In genomic region chr11:134598368-134598767, GRCh38 we compare ENCODE assay signal across 22 cellular contexts.
DNase-seq lines count a peak whose midpoint lies in the region; ATAC-seq and TF ChIP-seq lines count a peak whose summit lies in the region.
"Had no signal": no experiment of that assay in that cellular context is flagged by ENCODE, and none has a peak within 500 bp of the region (broad histone marks: within the 10 kb centered on the region; RNA-seq: fewer than 3 reads in every experiment).

No MANE protein-coding gene starts in this region.

- DNase-seq in T-helper 1 cell (no peak), DND-41 (no peak), islet precursor cell (peak; percentile 41)
- DNase-seq in activated CD8-positive, alpha-beta memory T cell treated with anti-CD3 and anti-CD28 coated beads, Interleukin-2, amount 50 U/mL, for 48 hours, result peak; percentile 13
- no peak for DNase-seq in stimulated activated CD4-positive, alpha-beta T cell treated with anti-CD3 and anti-CD28 coated beads, Interleukin-1b, Interleukin-23, amount 100 ng/mL, for 48 hours
- no peak for DNase-seq in activated CD4-positive, CD25-positive, alpha-beta regulatory T cell treated with anti-CD3 and anti-CD28 coated beads, Interleukin-2, amount 50 U/mL, for 72 hours
- DNase-seq: Calu3, MG63, NCI-H1105 treated with DMSO at 0.1 percent for 48 hours, NCI-H146, NCI-H1930, NCI-H2107, NCI-H446, NCI-H524 treated with DMSO at 0.1 percent for 48 hours, NCI-H774 had no signal

- H3K4me1 Mint-ChIP-seq in T-helper 1 cell treated with Interleukin-12 subunit alpha and Interleukin-12 subunit beta and Interleukin-4 antibody, amounts not matched to agents 30 μg/mL and 1 μg/mL, for 36 hours (ENCODE audit: low read depth), result no peaks in the 10 kb centered on the region
- H3K4me1 Mint-ChIP-seq: B cell had no signal

- H3K27me3 ChIP-seq in DND-41 (ENCODE audit: insufficient read depth, low read length, poor library complexity), result no peaks in the 10 kb centered on the region
- H3K27me3 ChIP-seq: SJSA1 had no signal

- no peak for TF ChIP-seq CTCF in DND-41 (IDR thresholded peaks at IDR 0.05; ENCODE audit: borderline replicate concordance, extremely low read depth, low read length, poor library complexity, severe bottlenecking)

- H3K9me3 ChIP-seq in DND-41 (ENCODE audit: insufficient read depth, low read length, severe bottlenecking), result no peaks in the 10 kb centered on the region
- H3K9me3 ChIP-seq: MG63, SJSA1 had no signal

- no peak overlapping the region for H3K4me3 ChIP-seq in DND-41 (ENCODE audit: low read depth in 1 of 2, low read length in 2 of 2)
- H3K4me3 ChIP-seq: MG63, SJSA1 had no signal

- H4K20me1 ChIP-seq in DND-41 (ENCODE audit: insufficient read depth, low read length), result no peaks in the 10 kb centered on the region

- H3K79me2 ChIP-seq in DND-41 (ENCODE audit: insufficient read depth, low read length), result no peaks in the 10 kb centered on the region

- H3K4me3 Mint-ChIP-seq in T-helper 1 cell treated with Interleukin-12 subunit alpha and Interleukin-12 subunit beta and Interleukin-4 antibody, amounts not matched to agents 30 μg/mL and 1 μg/mL, for 36 hours, result no peak overlapping the region
- H3K4me3 Mint-ChIP-seq: B cell; CD8-positive, alpha-beta T cell had no signal

- H3K4me2 ChIP-seq in DND-41 (ENCODE audit: insufficient read depth, low read length), result peak overlapping the region; percentile 42

- H3K27ac ChIP-seq in DND-41 (ENCODE audit: low read length), result peak overlapping the region; percentile 82
- H3K27ac ChIP-seq: 22Rv1, C4-2B, SJSA1 had no signal

- H3K27ac Mint-ChIP-seq in T-helper 1 cell treated with Interleukin-12 subunit alpha and Interleukin-12 subunit beta and Interleukin-4 antibody, amounts not matched to agents 30 μg/mL and 1 μg/mL, for 36 hours, result peak overlapping the region; percentile 28
- H3K27ac Mint-ChIP-seq: B cell; CD8-positive, alpha-beta T cell had no signal

- peaks cover 26% of the 10 kb centered on the region for H3K27me3 Mint-ChIP-seq in T-helper 1 cell treated with Interleukin-12 subunit alpha and Interleukin-12 subunit beta and Interleukin-4 antibody, amounts not matched to agents 30 μg/mL and 1 μg/mL, for 36 hours (ENCODE audit: low read depth)

- H3K9me3 Mint-ChIP-seq in T-helper 1 cell treated with Interleukin-12 subunit alpha and Interleukin-12 subunit beta and Interleukin-4 antibody, amounts not matched to agents 30 μg/mL and 1 μg/mL, for 36 hours, result no peaks in the 10 kb centered on the region
- H3K9me3 Mint-ChIP-seq: CD8-positive, alpha-beta T cell had no signal

- ATAC-seq in DND-41 (ENCODE audit: insufficient read depth, low read depth) (no peak), GM19452 (IDR thresholded peaks at IDR 0.05; ENCODE audit: unreplicated experiment) (no peak)
- ATAC-seq: CD8-positive, alpha-beta T cell had no signal

- no peaks in the 10 kb centered on the region for H3K36me3 Mint-ChIP-seq in T-helper 1 cell treated with Interleukin-12 subunit alpha and Interleukin-12 subunit beta and Interleukin-4 antibody, amounts not matched to agents 30 μg/mL and 1 μg/mL, for 36 hours (ENCODE audit: low read depth)
- H3K36me3 Mint-ChIP-seq: CD8-positive, alpha-beta T cell had no signal

- H3K4me1 ChIP-seq in DND-41 (ENCODE audit: insufficient read depth, low read length), result peaks cover 43% of the 10 kb centered on the region
- H3K4me1 ChIP-seq: SJSA1 had no signal

- no peak overlapping the region for H2AFZ ChIP-seq in DND-41 (ENCODE audit: low read depth, low read length)

- peak overlapping the region; percentile 4; the same call in 1 of the 2 replicates for H3K9ac ChIP-seq in DND-41 (ENCODE audit: low read depth, low read length)

- no peaks in the 10 kb centered on the region for H3K36me3 ChIP-seq in DND-41 (ENCODE audit: insufficient read depth, low read length)
- H3K36me3 ChIP-seq: MG63, SJSA1 had no signal

Comparison
In these comparisons a context has a peak if more than half of its experiments do, and no peak if none do; other contexts are left out.
1. DNase-seq: peak in activated CD8-positive, alpha-beta memory T cell treated with anti-CD3 and anti-CD28 coated beads, Interleukin-2, amount 50 U/mL, for 48 hours (single experiment) and islet precursor cell (single experiment); none in T-helper 1 cell (0 of 5), DND-41 (single experiment), stimulated activated CD4-positive, alpha-beta T cell treated with anti-CD3 and anti-CD28 coated beads, Interleukin-1b, Interleukin-23, amount 100 ng/mL, for 48 hours (single experiment) and activated CD4-positive, CD25-positive, alpha-beta regulatory T cell treated with anti-CD3 and anti-CD28 coated beads, Interleukin-2, amount 50 U/mL, for 72 hours (single experiment).